2 cellular contexts compared by ENCODE assay signal in genomic region chr1:19046972-19047371, GRCh38.
TF ChIP-seq lines count a peak whose summit lies in the region.

No MANE protein-coding gene starts in this region.

TF ChIP-seq in K562, 482 proteins besides CTCF, POLR2A, EP300 and RAD21 (continued from another document):
- TF ChIP-seq ZFP36 (IDR thresholded peaks at IDR 0.05; ENCODE audit: low read depth, low read length, partially characterized antibody), result peak; percentile 87
TF ChIP-seq in K562: peak in this region for 3.

TF ChIP-seq in liver, 16 proteins besides CTCF, POLR2A, EP300 and RAD21 (continued from another document):
- no peak for TF ChIP-seq HNF4A (conservative IDR thresholded peaks at IDR 0.05)
- TF ChIP-seq FOXA2 (IDR thresholded peaks at IDR 0.05), result no peak
- no peak for TF ChIP-seq FOXA1 (IDR thresholded peaks at IDR 0.05)
- no peak for TF ChIP-seq ATF3 (IDR thresholded peaks at IDR 0.05)
- TF ChIP-seq SP1 (IDR thresholded peaks at IDR 0.05), result no peak
- TF ChIP-seq JUND (IDR thresholded peaks at IDR 0.05), result no peak
- TF ChIP-seq YY1 (IDR thresholded peaks at IDR 0.05), result no peak
